15 cellular contexts compared by ENCODE assay signal in genomic region chr5:133970325-133970671, GRCh38. TPM values are rescaled to one million over a fixed set of nuclear protein-coding genes. Genes with fewer than 3 reads are reported as not detected.
A peak's percentile ranks its signal among the peaks of the same experiment; 100 is the strongest.
DNase-seq lines count a peak whose midpoint lies in the region; ATAC-seq, FAIRE-seq and TF ChIP-seq lines count a peak whose summit lies in the region.
"Had no signal": no experiment of that assay in that cellular context is flagged by ENCODE, and none has a peak within 500 bp of the region (broad histone marks: within the 10 kb centered on the region; RNA-seq: fewer than 3 reads in every experiment).

No MANE protein-coding gene starts in this region.

- H3K27me3 Mint-ChIP-seq in T-helper 2 cell treated with Interferon-gamma antibody and Interleukin-4, amounts not matched to agents 5 μg/mL and 100 μg/mL, for 36 hours (ENCODE audit: low read depth) = no peaks in the 10 kb centered on the region
- no peaks in the 10 kb centered on the region for H3K27me3 Mint-ChIP-seq in IgD-negative memory B cell
- no peaks in the 10 kb centered on the region for H3K27me3 Mint-ChIP-seq in osteocyte (ENCODE audit: unreplicated experiment)

- no peak for TF ChIP-seq POLR2A in K562 (conservative IDR thresholded peaks at IDR 0.05)

- CTCF ChIA-PET in K562 (lab: Yijun Ruan, JAX; ENCODE audit: low intra/inter-chr PET ratio) = no interaction called here

- peaks cover 20% of the 10 kb centered on the region for H3K4me1 Mint-ChIP-seq in T-helper 2 cell treated with Interferon-gamma antibody and Interleukin-4, amounts not matched to agents 5 μg/mL and 100 μg/mL, for 36 hours (ENCODE audit: low read depth)
- H3K4me1 Mint-ChIP-seq in IgD-negative memory B cell = peaks cover 24 to 29% (median 24%) of the 10 kb centered on the region in 3 donors
- H3K4me1 Mint-ChIP-seq in osteocyte (ENCODE audit: unreplicated experiment) = peaks cover 36% of the 10 kb centered on the region

- H3K4me3 Mint-ChIP-seq in T-helper 2 cell treated with Interferon-gamma antibody and Interleukin-4, amounts not matched to agents 5 μg/mL and 100 μg/mL, for 36 hours = peak overlapping the region; percentile 97
- H3K4me3 Mint-ChIP-seq in IgD-negative memory B cell (peak overlapping the region; percentile 93 to 100 (median 95)), osteocyte (ENCODE audit: unreplicated experiment) (no peak overlapping the region)

- no peak for FAIRE-seq in K562 (lab: Jason Lieb, UNC)
- FAIRE-seq: H1 had no signal

- DNase-seq in T-helper 2 cell treated with Interferon-gamma antibody and Interleukin-4, amounts not matched to agents 5 μg/mL and 100 μg/mL, for 36 hours (ENCODE audit: low spot score) = no peak
- DNase-seq in T-helper 2 cell = no peak
- DNase-seq in K562 (ENCODE audit: extremely low read depth in 1 of 4, low spot score in 3 of 4) = peak in 1 of 4 experiments; percentile 17
- no peak for DNase-seq in osteocyte (ENCODE audit: extremely low spot score, unreplicated experiment)
- no peak for DNase-seq in pons (ENCODE audit: low spot score)
- DNase-seq in SIG-M5 (lab: John Stamatoyannopoulos, UW) = no peak
- DNase-seq in GM13976 (ENCODE audit: low spot score) = no peak
- DNase-seq: activated gamma-delta T cell, DMS153, MV-4-11, NCI-H510A treated with DMSO at 0.1 percent for 48 hours, RPMI8226, WERI-Rb-1 had no signal

- no peak for TF ChIP-seq EP300 in K562 (IDR thresholded peaks at IDR 0.05; ENCODE audit: low read length)

- no peak overlapping the region for H3K4me2 ChIP-seq in K562 (ENCODE audit: insufficient read depth, low read length)

- H3K9me3 Mint-ChIP-seq in T-helper 2 cell treated with Interferon-gamma antibody and Interleukin-4, amounts not matched to agents 5 μg/mL and 100 μg/mL, for 36 hours = no peaks in the 10 kb centered on the region
- H3K9me3 Mint-ChIP-seq in IgD-negative memory B cell = no peaks in the 10 kb centered on the region
- H3K9me3 Mint-ChIP-seq in osteocyte (ENCODE audit: unreplicated experiment) = no peaks in the 10 kb centered on the region

- intact Hi-C loops in K562 (cut with micrococcal nuclease) = no loop called here

- peaks cover 39% of the 10 kb centered on the region for H3K36me3 ChIP-seq in K562 (ENCODE audit: control insufficient read depth, insufficient read depth, low read length)

- peaks cover 7 to 8% of the 10 kb centered on the region in 2 experiments for H3K4me1 ChIP-seq in K562 (replicated peaks in 1 of 2; ENCODE audit: control insufficient read depth in 2 of 2, insufficient read depth in 2 of 2, low read length in 2 of 2)

- TF ChIP-seq CTCF in K562 (IDR thresholded peaks at IDR 0.05 in 2 of 3, conservative IDR thresholded peaks at IDR 0.05 in 1 of 3; ENCODE audit: insufficient read depth in 2 of 3, low read depth in 1 of 3, low read length in 3 of 3) (no peak), osteocyte (IDR thresholded peaks at IDR 0.05) (no peak), GM13976 (IDR thresholded peaks at IDR 0.05; ENCODE audit: borderline replicate concordance, control extremely low read depth, extremely low read depth, insufficient read depth, missing control alignments) (no peak)

- peaks cover 30% of the 10 kb centered on the region for H3K36me3 Mint-ChIP-seq in T-helper 2 cell treated with Interferon-gamma antibody and Interleukin-4, amounts not matched to agents 5 μg/mL and 100 μg/mL, for 36 hours (ENCODE audit: low read depth)
- H3K36me3 Mint-ChIP-seq in IgD-negative memory B cell (no peaks in the 10 kb centered on the region), osteocyte (ENCODE audit: unreplicated experiment) (peaks cover 11% of the 10 kb centered on the region)

- no peaks in the 10 kb centered on the region for H3K9me1 ChIP-seq in K562 (ENCODE audit: control insufficient read depth, insufficient read depth, low read length)

- no peak overlapping the region for H2AFZ ChIP-seq in K562 (ENCODE audit: low read depth, low read length)

- H3K27me3 ChIP-seq in K562 (ENCODE audit: control insufficient read depth in 2 of 2, insufficient read depth in 2 of 2, low read length in 2 of 2) = no peaks in the 10 kb centered on the region

- BruUV-seq in K562 (replicated peaks; lab: Mats Ljungman, UMichigan) = no TSS peak

- no peak for TF ChIP-seq RAD21 in K562 (CRISPR knock-in tag; conservative IDR thresholded peaks at IDR 0.05 in 1 of 2, IDR thresholded peaks at IDR 0.05 in 1 of 2)

- H3K79me2 ChIP-seq in K562 (ENCODE audit: control insufficient read depth, insufficient read depth, low read length) = peaks cover 35% of the 10 kb centered on the region

- H3K27ac ChIP-seq in K562 (ENCODE audit: extremely low read depth, low read depth, low read length) = peak overlapping the region; percentile 48; the same call in 2 of the 3 replicates
- H3K27ac ChIP-seq: WERI-Rb-1 had no signal

- POLR2A ChIA-PET in K562 (lab: Yijun Ruan, JAX) = interaction anchor here (0.7 to 1.6 kb wide), 5 partner anchors 11 to 102 kb away, joined by 3 to 5 read pairs (median 4); no protein-coding TSS in a partner anchor

- H4K20me1 ChIP-seq in K562 (replicated peaks; ENCODE audit: control insufficient read depth, insufficient read depth, low read length) = no peaks in the 10 kb centered on the region; the same call in 1 of the 2 replicates

- in situ Hi-C loops in K562 (cut with MboI) = no loop called here
- in situ Hi-C loops in GM13976 (cut with MboI; ENCODE audit: low sequenced_read_pairs, unreplicated experiment) = no loop called here

- H3K27ac Mint-ChIP-seq in T-helper 2 cell treated with Interferon-gamma antibody and Interleukin-4, amounts not matched to agents 5 μg/mL and 100 μg/mL, for 36 hours = peak overlapping the region; percentile 52
- H3K27ac Mint-ChIP-seq in IgD-negative memory B cell = peak overlapping the region; percentile 92 to 99 (median 96)
- H3K27ac Mint-ChIP-seq in osteocyte (ENCODE audit: unreplicated experiment) = peak overlapping the region; percentile 97

- 70% methylated on average over 1 of the region's 1 CpG for WGBS in K562 (ENCODE audit: insufficient coverage, low coverage, missing lambda C conversion rate)

- H3K9ac ChIP-seq in K562 (ENCODE audit: insufficient read depth in 1 of 2, low read depth in 2 of 2, low read length in 2 of 2) = no peak overlapping the region

- no peaks in the 10 kb centered on the region for H3K9me3 ChIP-seq in K562 (replicated peaks; ENCODE audit: control insufficient read depth, insufficient read depth, low read depth, low read length)

- ATAC-seq in K562 = no peak

- no peak overlapping the region for H3K4me3 ChIP-seq in K562

TF ChIP-seq in K562, 482 proteins besides CTCF, POLR2A, EP300 and RAD21 (continues in another document):
- no peak for TF ChIP-seq MXD1 (CRISPR knock-in tag; IDR thresholded peaks at IDR 0.05; ENCODE audit: borderline replicate concordance, poor library complexity, severe bottlenecking)
- TF ChIP-seq HMG20B (CRISPR knock-in tag; IDR thresholded peaks at IDR 0.05) = no peak
- TF ChIP-seq ZNF316 (IDR thresholded peaks at IDR 0.05) = peak; percentile 44
- TF ChIP-seq RFX5 (IDR thresholded peaks at IDR 0.05; ENCODE audit: low read depth, low read length) = no peak
- TF ChIP-seq TSC22D4 (tag; IDR thresholded peaks at IDR 0.05) = no peak
- TF ChIP-seq NFE2 (IDR thresholded peaks at IDR 0.05; ENCODE audit: low read depth) = peak; percentile 53

RNA-seq across cellular contexts. Expression of gene C5orf15, which starts 1.9 kb away (rescaled TPM):
- 25.5 TPM for polyA plus RNA-seq in IgD-negative memory B cell
- total RNA-seq in K562 (2011; cell fraction: chromatin; rRNA removed; ENCODE audit: low replicate concordance) = 43.2 and 55.8 TPM in 2 replicates
- total RNA-seq in K562 (2011; cell fraction: nucleolus; rRNA removed) = 42.0 and 45.9 TPM in 2 replicates
- 49.2 and 65.0 TPM in 2 replicates for total RNA-seq in K562 (2011; cell fraction: nucleoplasm; rRNA removed)
- 23.3 and 28.2 TPM in 2 replicates for total RNA-seq in K562 (2014; rRNA removed)
- total RNA-seq in K562 (2014; rRNA removed; fragmentation: Illumina TruSeq; extraction: Trizol) = 44.0 and 45.6 TPM in 2 replicates
- 35.5 and 36.3 TPM in 2 replicates for total RNA-seq in K562 (2015; rRNA removed; fragmentation: Illumina TruSeq; extraction: Trizol)
- 22.7 and 24.0 TPM in 2 replicates for total RNA-seq in K562 (2021)
- polyA plus RNA-seq in K562 (2011; rRNA removed) = 50.7 and 52.0 TPM in 2 replicates
- polyA plus RNA-seq in K562 (2011; cell fraction: cytosol; rRNA removed) = 25.2 and 36.2 TPM in 2 replicates
- 20.3 and 25.9 TPM in 2 replicates for polyA plus RNA-seq in K562 (2011; cell fraction: nucleus; rRNA removed)
- polyA plus RNA-seq in K562 (2012) = 23.1 and 36.4 TPM in 2 replicates
- 46.4 and 49.8 TPM in 2 replicates for polyA plus RNA-seq in K562 (2014; fragmentation: Illumina TruSeq; extraction: Trizol)
- 10 to 100 TPM; 30.0 to 32.5 TPM for polyA plus RNA-seq in K562 (2014; fragmentation: Nextera tagmentation; extraction: Ambion mirVana)
- 35.7 and 40.2 TPM in 2 replicates for polyA plus RNA-seq in K562 (2014; rRNA removed)
- polyA minus RNA-seq in K562 (2011; rRNA and poly(A)+ RNA removed) = 44.5 and 49.8 TPM in 2 replicates
- 23.3 and 43.8 TPM in 2 replicates for polyA minus RNA-seq in K562 (2011; cell fraction: cytosol; rRNA and poly(A)+ RNA removed)
- polyA minus RNA-seq in K562 (2011; cell fraction: nucleus; rRNA and poly(A)+ RNA removed) = 9.3 and 15.6 TPM in 2 replicates
- 58.9 and 62.6 TPM in 2 replicates for total RNA-seq in osteocyte

RNA-seq across cellular contexts. Expression of gene VDAC1, which starts 34.5 kb away (rescaled TPM):
- polyA plus RNA-seq in IgD-negative memory B cell (90.0 TPM), K562 (2011; rRNA removed) (155 and 168 TPM in 2 replicates), K562 (2014; fragmentation: Illumina TruSeq; extraction: Trizol) (343 and 365 TPM in 2 replicates), K562 (2014; fragmentation: Nextera tagmentation; extraction: Ambion mirVana) (100 to 1,000 TPM; 293 to 301 TPM), K562 (2014; rRNA removed) (221 and 243 TPM in 2 replicates)
- 105 and 116 TPM in 2 replicates for total RNA-seq in K562 (2011; cell fraction: chromatin; rRNA removed; ENCODE audit: low replicate concordance)
- total RNA-seq in K562 (2011; cell fraction: nucleolus; rRNA removed) = 68.0 and 70.9 TPM in 2 replicates
- total RNA-seq in K562 (2011; cell fraction: nucleoplasm; rRNA removed) = 116 and 155 TPM in 2 replicates
- total RNA-seq in K562 (2014; rRNA removed) (224 and 228 TPM in 2 replicates), K562 (2014; rRNA removed; fragmentation: Illumina TruSeq; extraction: Trizol) (366 and 402 TPM in 2 replicates), K562 (2015; rRNA removed; fragmentation: Illumina TruSeq; extraction: Trizol) (319 and 320 TPM in 2 replicates), K562 (2021) (257 and 267 TPM in 2 replicates), osteocyte (115 and 119 TPM in 2 replicates)
- 84.1 and 126 TPM in 2 replicates for polyA plus RNA-seq in K562 (2011; cell fraction: cytosol; rRNA removed)
- polyA plus RNA-seq in K562 (2011; cell fraction: nucleus; rRNA removed) = 76.3 and 97.2 TPM in 2 replicates
- 230 and 274 TPM in 2 replicates for polyA plus RNA-seq in K562 (2012)
- polyA minus RNA-seq in K562 (2011; rRNA and poly(A)+ RNA removed) = 252 and 302 TPM in 2 replicates
- polyA minus RNA-seq in K562 (2011; cell fraction: cytosol; rRNA and poly(A)+ RNA removed) = 143 and 162 TPM in 2 replicates
- polyA minus RNA-seq in K562 (2011; cell fraction: nucleus; rRNA and poly(A)+ RNA removed) = 29.8 and 47.0 TPM in 2 replicates
